10 cellular contexts compared by ENCODE assay signal in genomic region chr6:1388081-1388926, GRCh38. TPM values are rescaled to one million over a fixed set of nuclear protein-coding genes. Genes with fewer than 3 reads are reported as not detected.
DNase-seq lines count a peak whose midpoint lies in the region; ATAC-seq, FAIRE-seq and TF ChIP-seq lines count a peak whose summit lies in the region.
"Had no signal": no experiment of that assay in that cellular context is flagged by ENCODE, and none has a peak within 500 bp of the region (broad histone marks: within the 10 kb centered on the region; RNA-seq: fewer than 3 reads in every experiment).

No MANE protein-coding gene starts in this region.

- peaks cover 5% of the 10 kb centered on the region; the same call in 1 of the 2 replicates for H4K20me1 ChIP-seq in K562 (replicated peaks; ENCODE audit: control insufficient read depth, insufficient read depth, low read length)

- H3K27ac ChIP-seq in K562 (ENCODE audit: extremely low read depth, low read depth, low read length) (no peak overlapping the region), mucosa of rectum (ENCODE audit: low read depth in 2 of 2, low read length in 2 of 2) (peak overlapping the region; percentile 70 to 83)

- CTCF ChIA-PET in K562 (lab: Yijun Ruan, JAX; ENCODE audit: low intra/inter-chr PET ratio) = no interaction called here

- 5% methylated on average over 21 of the region's 22 CpGs for WGBS in K562 (ENCODE audit: insufficient coverage, low coverage, missing lambda C conversion rate)

- no peak for TF ChIP-seq RAD21 in K562 (CRISPR knock-in tag; conservative IDR thresholded peaks at IDR 0.05 in 1 of 2, IDR thresholded peaks at IDR 0.05 in 1 of 2)

- TF ChIP-seq CTCF in GM13977 (IDR thresholded peaks at IDR 0.05; ENCODE audit: extremely low read depth, insufficient read depth, missing control alignments) (no peak), K562 (IDR thresholded peaks at IDR 0.05 in 2 of 3, conservative IDR thresholded peaks at IDR 0.05 in 1 of 3; ENCODE audit: insufficient read depth in 2 of 3, low read depth in 1 of 3, low read length in 3 of 3) (no peak)

- no peaks in the 10 kb centered on the region for H3K36me3 ChIP-seq in K562 (ENCODE audit: control insufficient read depth, insufficient read depth, low read length)
- no peaks in the 10 kb centered on the region for H3K36me3 ChIP-seq in mucosa of rectum (ENCODE audit: control insufficient read depth in 2 of 2, insufficient read depth in 2 of 2, low read length in 2 of 2)

- no peak; the same call in 2 of the 3 replicates for ATAC-seq in K562
- no peak for ATAC-seq in HG03139 (IDR thresholded peaks at IDR 0.05; ENCODE audit: unreplicated experiment)

- peaks cover 42 to 78% of the 10 kb centered on the region in 2 experiments for H3K27me3 ChIP-seq in K562 (ENCODE audit: control insufficient read depth in 2 of 2, insufficient read depth in 2 of 2, low read length in 2 of 2)
- H3K27me3 ChIP-seq in mucosa of rectum (ENCODE audit: control insufficient read depth in 2 of 2, insufficient read depth in 2 of 2, low read length in 2 of 2) = peaks cover 33 to 54% of the 10 kb centered on the region in 2 donors

- H3K9me3 ChIP-seq in K562 (replicated peaks; ENCODE audit: control insufficient read depth, insufficient read depth, low read depth, low read length) = no peaks in the 10 kb centered on the region
- H3K9me3 ChIP-seq in mucosa of rectum (ENCODE audit: control insufficient read depth in 2 of 2, low read length in 2 of 2) = no peaks in the 10 kb centered on the region

- no peaks in the 10 kb centered on the region for H3K79me2 ChIP-seq in K562 (ENCODE audit: control insufficient read depth, insufficient read depth, low read length)

- no peak for FAIRE-seq in K562 (lab: Jason Lieb, UNC)

- no peak for TF ChIP-seq POLR2A in K562 (conservative IDR thresholded peaks at IDR 0.05)

- POLR2A ChIA-PET in K562 (lab: Yijun Ruan, JAX) = no interaction called here

- TF ChIP-seq EP300 in K562 (IDR thresholded peaks at IDR 0.05; ENCODE audit: low read length) = no peak

- no peak overlapping the region for H3K4me2 ChIP-seq in K562 (ENCODE audit: insufficient read depth, low read length)

- BruUV-seq in K562 (replicated peaks; lab: Mats Ljungman, UMichigan) = no TSS peak

- H3K4me1 ChIP-seq in K562 (replicated peaks in 1 of 2; ENCODE audit: control insufficient read depth in 2 of 2, insufficient read depth in 2 of 2, low read length in 2 of 2) = peaks cover 0 to 20% of the 10 kb centered on the region in 2 experiments; a peak in 2 of 5 replicates
- H3K4me1 ChIP-seq in mucosa of rectum (ENCODE audit: control insufficient read depth in 2 of 2, insufficient read depth in 2 of 2, low read length in 2 of 2) = no peaks in the 10 kb centered on the region

- DNase-seq in AG08395 (ENCODE audit: low spot score) (peak; percentile 33), GM13977 (ENCODE audit: low spot score) (peak; percentile 40), K562 (ENCODE audit: extremely low read depth in 1 of 4, low spot score in 3 of 4) (no peak), G401 (ENCODE audit: low spot score) (no peak), activated gamma-delta T cell treated with Interleukin-2 at 50 U/mL for 16 hours (no peak), NCI-H1092 (lab: John Stamatoyannopoulos, UW) (no peak)
- DNase-seq: NCI-H1092 treated with DMSO at 0.1 percent for 48 hours, SW 1271 had no signal

- intact Hi-C loops in K562 (cut with micrococcal nuclease) = loop anchor here (10.0 kb wide), 1 partner anchor 664 kb away; no protein-coding TSS in a partner anchor

- no peak overlapping the region for H2AFZ ChIP-seq in K562 (ENCODE audit: low read depth, low read length)

- H3K9ac ChIP-seq in K562 (ENCODE audit: insufficient read depth in 1 of 2, low read depth in 2 of 2, low read length in 2 of 2) (no peak overlapping the region), mucosa of rectum (ENCODE audit: low read depth in 1 of 2, low read length in 2 of 2) (peak overlapping the region; percentile 12 to 49)

- H3K9me1 ChIP-seq in K562 (ENCODE audit: control insufficient read depth, insufficient read depth, low read length) = no peaks in the 10 kb centered on the region

- H3K4me3 ChIP-seq in K562 (no peak overlapping the region), mucosa of rectum (ENCODE audit: low read length in 2 of 2) (peak overlapping the region; percentile 48 to 55)

- in situ Hi-C loops in GM13977 (cut with MboI; ENCODE audit: low pct_unique_long_range_greater_than_20kb, low sequenced_read_pairs, unreplicated experiment) (loop anchor here (10.0 to 25.0 kb wide), 2 partner anchors 594 to 801 kb away; no protein-coding TSS in a partner anchor), K562 (cut with MboI) (no loop called here), G401 (cut with HindIII; ENCODE audit: low sequenced_read_pairs) (no loop called here)

TF ChIP-seq in K562, 482 proteins besides CTCF, POLR2A, EP300 and RAD21:
- TF ChIP-seq EZH2 (IDR thresholded peaks at IDR 0.05; ENCODE audit: borderline replicate concordance, low read depth, low read length) (peak; percentile 57; the same call in 1 of the 2 replicates), ZNF282 (CRISPR knock-in tag; IDR thresholded peaks at IDR 0.05) (no peak), TBP (optimal IDR thresholded peaks at IDR 0.05; ENCODE audit: low read depth, low read length) (no peak)
TF ChIP-seq in K562: peak in this region for 1.

RNA-seq across cellular contexts. Expression of gene FOXF2, which starts 1.1 kb away (rescaled TPM):
- total RNA-seq in K562 (2011; cell fraction: chromatin; rRNA removed; ENCODE audit: low replicate concordance) = not detected in 2 replicates
- total RNA-seq in K562 (2011; cell fraction: nucleolus; rRNA removed) = not detected in 2 replicates
- not detected in 2 replicates for total RNA-seq in K562 (2011; cell fraction: nucleoplasm; rRNA removed)
- total RNA-seq in K562 (2014; rRNA removed) = not detected in 2 replicates
- not detected in 2 replicates for total RNA-seq in K562 (2014; rRNA removed; fragmentation: Illumina TruSeq; extraction: Trizol)
- not detected in 2 replicates for total RNA-seq in K562 (2015; rRNA removed; fragmentation: Illumina TruSeq; extraction: Trizol)
- total RNA-seq in K562 (2021) = not detected in 2 replicates
- not detected in 2 replicates for polyA plus RNA-seq in K562 (2011; rRNA removed)
- polyA plus RNA-seq in K562 (2011; cell fraction: cytosol; rRNA removed) = not detected in 2 replicates
- not detected in 2 replicates for polyA plus RNA-seq in K562 (2011; cell fraction: nucleus; rRNA removed)
- polyA plus RNA-seq in K562 (2012) = not detected in 2 replicates
- polyA plus RNA-seq in K562 (2014; fragmentation: Illumina TruSeq; extraction: Trizol) = not detected in 2 replicates
- not detected for polyA plus RNA-seq in K562 (2014; fragmentation: Nextera tagmentation; extraction: Ambion mirVana)
- polyA plus RNA-seq in K562 (2014; rRNA removed) = not detected in 2 replicates
- not detected in 2 replicates for polyA minus RNA-seq in K562 (2011; rRNA and poly(A)+ RNA removed)
- polyA minus RNA-seq in K562 (2011; cell fraction: cytosol; rRNA and poly(A)+ RNA removed) = not detected in 2 replicates
- not detected in 2 replicates for polyA minus RNA-seq in K562 (2011; cell fraction: nucleus; rRNA and poly(A)+ RNA removed)
- 0.68 TPM in 1 of 2 replicates, not detected in the other for total RNA-seq in G401 (2014; rRNA removed; shearing (Covaris generic))

Comparison
In these comparisons a context has a peak if more than half of its experiments do, and no peak if none do; other contexts are left out.
1. DNase-seq: peak in AG08395 (single experiment) and GM13977 (single experiment); none in K562 (0 of 4), G401 (single experiment), activated gamma-delta T cell treated with Interleukin-2 at 50 U/mL for 16 hours (single experiment) and NCI-H1092 (single experiment).
2. H3K9ac ChIP-seq: peak in mucosa of rectum (2 of 2); none in K562 (0 of 2).